In the genomic region with DNA sequence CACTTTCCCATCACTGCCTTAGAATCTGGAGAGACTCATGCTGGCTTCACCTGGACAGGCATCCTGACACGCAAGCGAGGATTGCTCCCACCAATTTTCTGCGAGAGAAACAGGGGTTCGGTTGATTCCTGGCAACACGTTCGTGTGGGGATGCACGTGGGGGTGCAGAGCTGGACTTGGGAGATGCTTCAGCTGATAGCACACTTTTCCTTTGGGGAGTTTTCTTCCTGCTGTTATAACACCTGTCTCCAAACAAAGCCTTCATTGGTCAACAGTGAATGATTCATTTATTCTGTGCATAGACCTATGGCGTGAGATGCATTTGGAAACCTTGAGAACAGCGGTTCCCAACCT, we compare ENCODE assay signal across 37 cellular contexts. TPM values are rescaled to one million over a fixed set of nuclear protein-coding genes. Genes with fewer than 3 reads are reported as not detected.
"Had no signal": no experiment of that assay in that cellular context is flagged by ENCODE, and none has a peak within 500 bp of the region (broad histone marks: within the 10 kb centered on the region; RNA-seq: fewer than 3 reads in every experiment).

No MANE protein-coding gene starts in this region.

- ATAC-seq: activated naive CD4-positive, alpha-beta T cell treated with anti-CD3 and anti-CD28 coated beads, Interleukin-2, amount 50 U/mL, for 72 hours; activated naive CD8-positive, alpha-beta T cell treated with anti-CD3 and anti-CD28 coated beads, Interleukin-2, amount 50 U/mL, for 24 hours; activated T-cell treated with anti-CD3 and anti-CD28 coated beads, Interleukin-2, amount 50 U/mL, for 4 hours; activated T-cell treated with anti-CD3 and anti-CD28 coated beads, Interleukin-2, amount 50 U/mL, for 72 hours; activated T-helper 17 cell treated with anti-CD3 and anti-CD28 coated beads, Interleukin-2, amount 50 U/mL, for 72 hours; body of pancreas had no signal

- H3K36me3 ChIP-seq: adrenal gland, ascending aorta, brain microvascular endothelial cell, breast epithelium, cardiac muscle cell had no signal

- H3K27me3 ChIP-seq: adrenal gland, ascending aorta, body of pancreas, brain microvascular endothelial cell, breast epithelium, cardiac muscle cell had no signal

- H3K27ac Mint-ChIP-seq: activated naive CD4-positive, alpha-beta T cell treated with anti-CD3 and anti-CD28 coated beads for 36 hours; activated naive CD4-positive, alpha-beta T cell treated with anti-CD3 and anti-CD28 coated beads, Interleukin-2, amount 10 ng/mL, durations not matched to agents 7 days and 5 days; activated naive CD4-positive, alpha-beta T cell treated with anti-CD3 and anti-CD28 coated beads, Interleukin-2, amount 50 U/mL, for 24 hours; activated naive CD4-positive, alpha-beta T cell treated with anti-CD3 and anti-CD28 coated beads, Interleukin-2, amount 50 U/mL, for 72 hours; activated naive CD8-positive, alpha-beta T cell; activated naive CD8-positive, alpha-beta T cell treated with anti-CD3 and anti-CD28 coated beads for 36 hours; activated naive CD8-positive, alpha-beta T cell treated with anti-CD3 and anti-CD28 coated beads, Interleukin-2, amount 10 ng/mL, durations not matched to agents 7 days and 5 days; activated naive CD8-positive, alpha-beta T cell treated with anti-CD3 and anti-CD28 coated beads, Interleukin-2, amount 50 U/mL, for 24 hours; activated T-cell treated with anti-CD3 and anti-CD28 coated beads, Interleukin-2, amount 50 U/mL, for 24 hours; activated T-cell treated with anti-CD3 and anti-CD28 coated beads, Interleukin-2, amount 50 U/mL, for 72 hours; activated T-helper 1 cell treated with anti-CD3 and anti-CD28 coated beads, Interleukin-12 subunit alpha, Interleukin-12 subunit beta, Interleukin-2, Interleukin-4 antibody, amounts not matched to agents 30 ng/mL and 10 ng/mL and 1 ng/mL, durations not matched to agents 14 hours and 24 hours and 36 hours; activated T-helper 17 cell treated with anti-CD3 and anti-CD28 coated beads, Interleukin-2, amount 50 U/mL, for 72 hours; activated T-helper 2 cell treated with anti-CD3 and anti-CD28 coated beads, Interferon-gamma antibody, Interleukin-2, Interleukin-4, amounts not matched to agents 10 μg/mL and 5 μg/mL and 100 μg/mL, durations not matched to agents 14 hours and 24 hours and 36 hours; brain had no signal

- H3K4me3 Mint-ChIP-seq: activated naive CD4-positive, alpha-beta T cell treated with anti-CD3 and anti-CD28 coated beads for 36 hours; activated naive CD4-positive, alpha-beta T cell treated with anti-CD3 and anti-CD28 coated beads, Interleukin-2, amount 10 ng/mL, durations not matched to agents 7 days and 5 days; activated naive CD4-positive, alpha-beta T cell treated with anti-CD3 and anti-CD28 coated beads, Interleukin-2, amount 50 U/mL, for 24 hours; activated naive CD8-positive, alpha-beta T cell; activated naive CD8-positive, alpha-beta T cell treated with anti-CD3 and anti-CD28 coated beads for 36 hours; activated naive CD8-positive, alpha-beta T cell treated with anti-CD3 and anti-CD28 coated beads, Interleukin-2, amount 10 ng/mL, durations not matched to agents 7 days and 5 days; activated naive CD8-positive, alpha-beta T cell treated with anti-CD3 and anti-CD28 coated beads, Interleukin-2, amount 50 U/mL, for 24 hours; activated T-cell treated with anti-CD3 and anti-CD28 coated beads, Interleukin-2, amount 50 U/mL, for 24 hours; activated T-cell treated with anti-CD3 and anti-CD28 coated beads, Interleukin-2, amount 50 U/mL, for 4 hours; activated T-cell treated with anti-CD3 and anti-CD28 coated beads, Interleukin-2, amount 50 U/mL, for 72 hours; activated T-helper 1 cell treated with anti-CD3 and anti-CD28 coated beads, Interleukin-12 subunit alpha, Interleukin-12 subunit beta, Interleukin-2, Interleukin-4 antibody, amounts not matched to agents 30 ng/mL and 10 ng/mL and 1 ng/mL, durations not matched to agents 14 hours and 24 hours and 36 hours; activated T-helper 17 cell treated with anti-CD3 and anti-CD28 coated beads, Interleukin-2, amount 50 U/mL, for 72 hours; brain; central memory CD8-positive, alpha-beta T cell had no signal

- H3K36me3 Mint-ChIP-seq: activated naive CD4-positive, alpha-beta T cell treated with anti-CD3 and anti-CD28 coated beads, Interleukin-2, amount 10 ng/mL, durations not matched to agents 7 days and 5 days had no signal

- H3K27me3 Mint-ChIP-seq: activated naive CD4-positive, alpha-beta T cell treated with anti-CD3 and anti-CD28 coated beads, Interleukin-2, amount 50 U/mL, for 24 hours; activated naive CD8-positive, alpha-beta T cell; activated naive CD8-positive, alpha-beta T cell treated with anti-CD3 and anti-CD28 coated beads for 36 hours; activated naive CD8-positive, alpha-beta T cell treated with anti-CD3 and anti-CD28 coated beads, Interleukin-2, amount 50 U/mL, for 24 hours; activated T-cell treated with anti-CD3 and anti-CD28 coated beads, Interleukin-2, amount 50 U/mL, for 24 hours; activated T-helper 17 cell treated with anti-CD3 and anti-CD28 coated beads, Interleukin-2, amount 50 U/mL, for 72 hours; central memory CD8-positive, alpha-beta T cell had no signal

- H3K4me3 ChIP-seq: adrenal gland, ascending aorta, body of pancreas, breast epithelium, cardiac muscle cell had no signal

- H3K4me1 ChIP-seq: adrenal gland, ascending aorta, body of pancreas, breast epithelium had no signal

- H3K4me1 Mint-ChIP-seq: brain had no signal

- H3K27ac ChIP-seq: adrenal gland, ascending aorta, body of pancreas, brain microvascular endothelial cell, breast epithelium, cardiac muscle cell had no signal

- H3K9me3 ChIP-seq: ascending aorta had no signal

- DNase-seq: activated effector memory CD4-positive, alpha-beta T cell treated with anti-CD3 and anti-CD28 coated beads, Interleukin-2, amount 50 U/mL, for 16 hours; activated effector memory CD4-positive, alpha-beta T cell treated with Interleukin-2 at 50 U/mL for 16 hours; activated gamma-delta T cell; activated gamma-delta T cell treated with Interleukin-2 at 50 U/mL for 16 hours; activated naive CD4-positive, alpha-beta T cell; activated naive CD4-positive, alpha-beta T cell treated with anti-CD3 and anti-CD28 coated beads for 36 hours; activated naive CD4-positive, alpha-beta T cell treated with anti-CD3 and anti-CD28 coated beads, Interleukin-2, amount 10 ng/mL, durations not matched to agents 7 days and 5 days; activated naive CD4-positive, alpha-beta T cell treated with anti-CD3 and anti-CD28 coated beads, Interleukin-2, amount 50 U/mL, for 16 hours; activated naive CD4-positive, alpha-beta T cell treated with Interleukin-2 at 50 U/mL for 16 hours; activated naive CD8-positive, alpha-beta T cell treated with anti-CD3 and anti-CD28 coated beads for 36 hours; activated naive CD8-positive, alpha-beta T cell treated with anti-CD3 and anti-CD28 coated beads, Interleukin-2, amount 10 ng/mL, durations not matched to agents 7 days and 5 days; activated naive CD8-positive, alpha-beta T cell treated with anti-CD3 and anti-CD28 coated beads, Interleukin-2, amount 50 U/mL, for 24 hours; activated T-cell treated with anti-CD3 and anti-CD28 coated beads, Interleukin-2, amount 50 U/mL, for 1 hour; activated T-cell treated with anti-CD3 and anti-CD28 coated beads, Interleukin-2, amount 50 U/mL, for 24 hours; activated T-cell treated with anti-CD3 and anti-CD28 coated beads, Interleukin-2, amount 50 U/mL, for 4 hours; activated T-cell treated with anti-CD3 and anti-CD28 coated beads, Interleukin-2, amount 50 U/mL, for 48 hours; activated T-cell treated with anti-CD3 and anti-CD28 coated beads, Interleukin-2, amount 50 U/mL, for 72 hours; adrenal gland; amniotic stem cell; amygdala; body of pancreas; brain microvascular endothelial cell; caudate nucleus; central memory CD4-positive, alpha-beta T cell; cerebellar nuclear complex had no signal

RNA-seq across cellular contexts. Expression of gene ROPN1L, which starts 50.0 kb away (rescaled TPM):
- total RNA-seq: activated naive CD4-positive, alpha-beta T cell treated with anti-CD3 and anti-CD28 coated beads for 36 hours; activated naive CD8-positive, alpha-beta T cell treated with anti-CD3 and anti-CD28 coated beads for 36 hours; ascending aorta; bronchial epithelial cell had no signal
